ENCODE assay signal across 24 cellular contexts in the genomic region with DNA sequence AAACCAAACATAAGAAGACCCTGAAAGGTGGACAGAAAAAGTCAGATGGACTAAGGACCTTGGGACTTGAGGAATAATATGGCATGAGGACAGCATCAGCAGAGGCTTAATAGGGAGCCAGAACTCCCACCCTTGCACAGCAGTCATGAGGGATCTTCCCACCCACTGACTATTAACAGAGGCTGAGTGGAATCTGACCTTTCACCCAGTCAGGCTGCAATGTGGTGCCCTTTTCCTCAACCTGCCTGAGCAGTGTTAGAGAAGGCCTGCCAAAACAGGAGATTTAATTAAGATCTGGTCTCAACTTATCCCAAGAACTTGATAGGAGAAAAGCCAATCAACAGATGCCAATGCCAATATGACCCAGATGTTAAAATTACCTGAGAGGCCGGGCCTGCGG.
"Had no signal": no experiment of that assay in that cellular context is flagged by ENCODE, and none has a peak within 500 bp of the region (broad histone marks: within the 10 kb centered on the region; RNA-seq: fewer than 3 reads in every experiment).

No MANE protein-coding gene starts in this region.

- FAIRE-seq: endometrium, frontal cortex, islet of Langerhans had no signal

- H3K27ac Mint-ChIP-seq: memory B cell; natural killer cell treated with Interleukin-12 subunit alpha and Interleukin-12 subunit beta and Interleukin-15 and Interleukin-18, amount 100 ng/mL, for 72 hours; stimulated activated memory B cell treated with anti-CD40 and anti-IgM and Interleukin-4, amounts not matched to agents 10 μg/mL and 1 μg/mL and 100 μg/mL, for 72 hours; stimulated activated naive CD8-positive, alpha-beta T cell treated with anti-CD3 and anti-CD28 coated beads, Interleukin-15, Interleukin-2, amounts not matched to agents 100 ng/mL and 50 ng/mL, for 24 hours had no signal

- H3K4me1 Mint-ChIP-seq: memory B cell; stimulated activated memory B cell treated with anti-CD40 and anti-IgM and Interleukin-4, amounts not matched to agents 10 μg/mL and 1 μg/mL and 100 μg/mL, for 72 hours had no signal

- H3K4me3 ChIP-seq: coronary artery, heart left ventricle, lower lobe of right lung, prostate gland, right lobe of liver, spleen, testis, tibial nerve had no signal

- H3K4me1 ChIP-seq: lower lobe of right lung, parathyroid adenoma, prostate gland, right lobe of liver, spleen, testis, tibial nerve had no signal

- H3K36me3 Mint-ChIP-seq: memory B cell; natural killer cell treated with Interleukin-12 subunit alpha and Interleukin-12 subunit beta and Interleukin-15 and Interleukin-18, amount 100 ng/mL, for 72 hours; stimulated activated memory B cell treated with anti-CD40 and anti-IgM and Interleukin-4, amounts not matched to agents 10 μg/mL and 1 μg/mL and 100 μg/mL, for 72 hours had no signal

- H3K79me2 ChIP-seq: parathyroid adenoma had no signal

- H3K9me3 ChIP-seq: prostate gland, right lobe of liver, testis had no signal

- H3K36me3 ChIP-seq: heart left ventricle, lower lobe of right lung, prostate gland, right lobe of liver, spleen, tibial nerve had no signal

- H3K9ac ChIP-seq: parathyroid adenoma had no signal

- ATAC-seq: esophagus mucosa; left lobe of liver; lower lobe of right lung; natural killer cell treated with Interleukin-12 subunit alpha and Interleukin-12 subunit beta and Interleukin-15 and Interleukin-18, amount 100 ng/mL, for 72 hours; right lobe of liver; stimulated activated memory B cell treated with anti-CD40 and anti-IgM and Interleukin-4, amounts not matched to agents 10 μg/mL and 1 μg/mL and 100 μg/mL, for 72 hours had no signal

- H3K27ac ChIP-seq: coronary artery, heart left ventricle, lower lobe of right lung, parathyroid adenoma, prostate gland, right lobe of liver, spleen, testis, tibial nerve had no signal

- H3K27me3 ChIP-seq: heart left ventricle, right lobe of liver, spleen, testis, tibial nerve had no signal

- H3K27me3 Mint-ChIP-seq: memory B cell; stimulated activated memory B cell treated with anti-CD40 and anti-IgM and Interleukin-4, amounts not matched to agents 10 μg/mL and 1 μg/mL and 100 μg/mL, for 72 hours had no signal

- DNase-seq: effector CD4-positive, alpha-beta T cell; heart left ventricle; hippocampal formation; lower lobe of right lung; midbrain; right lobe of liver; spleen; stimulated activated CD4-positive, alpha-beta T cell treated with anti-CD3 and anti-CD28 coated beads, Interleukin-15, amount 100 ng/mL, for 24 hours; stimulated activated CD4-positive, alpha-beta T cell treated with anti-CD3 and anti-CD28 coated beads, Interleukin-1b, Interleukin-23, amount 100 ng/mL, for 48 hours; stimulated activated CD4-positive, alpha-beta T cell treated with anti-CD3 and anti-CD28 coated beads, Interleukin-4, amount 100 ng/mL, for 24 hours; testis had no signal

- H3K9me3 Mint-ChIP-seq: natural killer cell treated with Interleukin-12 subunit alpha and Interleukin-12 subunit beta and Interleukin-15 and Interleukin-18, amount 100 ng/mL, for 72 hours; stimulated activated naive CD8-positive, alpha-beta T cell treated with anti-CD3 and anti-CD28 coated beads, Interleukin-15, Interleukin-2, amounts not matched to agents 100 ng/mL and 50 ng/mL, for 24 hours had no signal

- H3K4me3 Mint-ChIP-seq: memory B cell; natural killer cell treated with Interleukin-12 subunit alpha and Interleukin-12 subunit beta and Interleukin-15 and Interleukin-18, amount 100 ng/mL, for 72 hours; stimulated activated memory B cell treated with anti-CD40 and anti-IgM and Interleukin-4, amounts not matched to agents 10 μg/mL and 1 μg/mL and 100 μg/mL, for 72 hours; stimulated activated naive CD8-positive, alpha-beta T cell treated with anti-CD3 and anti-CD28 coated beads, Interleukin-15, Interleukin-2, amounts not matched to agents 100 ng/mL and 50 ng/mL, for 24 hours had no signal

- H2AFZ ChIP-seq: parathyroid adenoma had no signal
